In genomic region chr20:34886122-34886521, GRCh38 we compare ENCODE assay signal across 23 cellular contexts.
"Had no signal": no experiment of that assay in that cellular context is flagged by ENCODE, and none has a peak within 500 bp of the region (broad histone marks: within the 10 kb centered on the region; RNA-seq: fewer than 3 reads in every experiment).

No MANE protein-coding gene starts in this region.

- H3K27me3 ChIP-seq: esophagus muscularis mucosa, gastroesophageal sphincter, spleen had no signal

- FAIRE-seq: colon had no signal

- H3K27ac ChIP-seq: epithelial cell of prostate, left ventricle myocardium inferior had no signal

- H3K4me3 ChIP-seq: esophagus muscularis mucosa, gastroesophageal sphincter, left ventricle myocardium inferior, lung, psoas muscle, spleen had no signal

- ATAC-seq: effector memory CD8-positive, alpha-beta T cell; gastroesophageal sphincter; psoas muscle; sciatic nerve; stimulated activated naive B cell treated with anti-CD40 and anti-IgM and Interleukin-4, amounts not matched to agents 10 μg/mL and 1 μg/mL and 100 μg/mL, for 72 hours; stimulated activated naive CD8-positive, alpha-beta T cell treated with anti-CD3 and anti-CD28 coated beads, Interleukin-15, amount 100 ng/mL, for 72 hours had no signal

- H3K9me3 ChIP-seq: esophagus muscularis mucosa, gastroesophageal sphincter, left ventricle myocardium inferior, psoas muscle, spleen had no signal

- DNase-seq: effector memory CD8-positive, alpha-beta T cell; glutamatergic neuron; islet precursor cell; left ventricle myocardium inferior; mesenchymal stem cell; midbrain; naive B cell; nephron progenitor cell; psoas muscle; retina; spleen; stimulated activated CD4-positive, alpha-beta T cell treated with anti-CD3 and anti-CD28 coated beads, Interleukin-15, amount 100 ng/mL, for 24 hours; stimulated activated CD4-positive, alpha-beta T cell treated with anti-CD3 and anti-CD28 coated beads, Interleukin-1b, Interleukin-23, amount 100 ng/mL, for 48 hours; stimulated activated CD4-positive, alpha-beta T cell treated with anti-CD3 and anti-CD28 coated beads, Interleukin-4, amount 100 ng/mL, for 4 hours; stimulated activated naive B cell treated with anti-CD40 and anti-IgM and Interleukin-4, amounts not matched to agents 10 μg/mL and 1 μg/mL and 100 μg/mL, for 72 hours; stimulated activated naive CD8-positive, alpha-beta T cell treated with anti-CD3 and anti-CD28 coated beads, Interleukin-15, amount 100 ng/mL, for 72 hours; trophoblast cell had no signal
